Comparison of ENCODE assay signal across 14 cellular contexts in the genomic region with DNA sequence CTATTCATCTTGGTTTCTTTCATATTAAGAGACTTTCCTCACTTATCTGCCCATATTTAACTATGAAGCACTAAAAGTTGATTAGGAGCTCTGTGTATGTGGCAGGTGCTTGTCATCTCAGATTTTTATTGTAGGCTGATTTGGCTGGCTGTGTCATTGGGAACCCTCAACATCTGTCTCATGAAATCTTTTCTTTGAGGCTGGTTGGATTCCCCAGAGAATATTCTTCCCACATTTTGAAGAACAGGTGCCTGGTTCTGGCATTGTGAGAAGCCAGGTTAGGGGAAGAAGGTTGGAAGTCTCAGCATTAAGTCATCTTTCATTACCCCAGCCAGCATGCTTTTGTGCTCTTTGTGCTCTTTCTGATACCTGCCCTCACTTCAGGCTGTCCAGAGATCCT.
"Had no signal": no experiment of that assay in that cellular context is flagged by ENCODE, and none has a peak within 500 bp of the region (broad histone marks: within the 10 kb centered on the region; RNA-seq: fewer than 3 reads in every experiment).

No MANE protein-coding gene starts in this region.

- H3K4me3 ChIP-seq: coronary artery, gastrocnemius medialis, left ventricle myocardium inferior, thyroid gland, vagina had no signal

- H3K36me3 ChIP-seq: gastrocnemius medialis, left ventricle myocardium inferior, thyroid gland, vagina, WERI-Rb-1 had no signal

- ATAC-seq: gastrocnemius medialis had no signal

- DNase-seq: activated CD4-positive, alpha-beta T cell treated with anti-CD3 and anti-CD28 coated beads for 48 hours; activated naive CD4-positive, alpha-beta T cell treated with anti-CD3 and anti-CD28 coated beads, Interleukin-2, amount 10 ng/mL, durations not matched to agents 7 days and 5 days; effector CD4-positive, alpha-beta T cell; gastrocnemius medialis; left ventricle myocardium inferior; mesenchymal stem cell; retina; stimulated activated CD4-positive, alpha-beta T cell treated with anti-CD3 and anti-CD28 coated beads, Interleukin-15, amount 100 ng/mL, for 24 hours; stimulated activated CD4-positive, alpha-beta T cell treated with anti-CD3 and anti-CD28 coated beads, Interleukin-4, amount 100 ng/mL, for 24 hours; T1000; thyroid gland; WERI-Rb-1 had no signal

- H3K9me3 ChIP-seq: gastrocnemius medialis, left ventricle myocardium inferior, thyroid gland, vagina had no signal
